Comparison of ENCODE assay signal across 14 cellular contexts in genomic region chr21:31372176-31372765, GRCh38.
"Had no signal": no experiment of that assay in that cellular context is flagged by ENCODE, and none has a peak within 500 bp of the region (broad histone marks: within the 10 kb centered on the region; RNA-seq: fewer than 3 reads in every experiment).

No MANE protein-coding gene starts in this region.

- ATAC-seq: lower lobe of right lung; stimulated activated naive CD8-positive, alpha-beta T cell treated with anti-CD3 and anti-CD28 coated beads, Interleukin-15, amount 100 ng/mL, for 72 hours had no signal

- H3K27me3 ChIP-seq: upper lobe of left lung had no signal

- H3K4me1 Mint-ChIP-seq: central memory CD8-positive, alpha-beta T cell had no signal

- H3K36me3 ChIP-seq: lower lobe of right lung, prostate gland, upper lobe of left lung had no signal

- H3K27ac ChIP-seq: lower lobe of right lung, prostate gland, upper lobe of left lung had no signal

- H3K27ac Mint-ChIP-seq: activated CD4-positive, alpha-beta T cell treated with anti-CD3 and anti-CD28 coated beads, Interleukin-2, amount 10 ng/mL, durations not matched to agents 7 days and 5 days; stimulated activated naive CD8-positive, alpha-beta T cell treated with anti-CD3 and anti-CD28 coated beads, Interleukin-15, amount 100 ng/mL, for 72 hours; T-helper 2 cell treated with Interferon-gamma antibody and Interleukin-4, amounts not matched to agents 5 μg/mL and 100 μg/mL, for 36 hours had no signal

- H3K4me3 ChIP-seq: coronary artery, lower lobe of right lung, prostate gland, upper lobe of left lung had no signal

- H3K4me3 Mint-ChIP-seq: activated CD4-positive, alpha-beta T cell treated with anti-CD3 and anti-CD28 coated beads, Interleukin-2, amount 10 ng/mL, durations not matched to agents 7 days and 5 days; central memory CD8-positive, alpha-beta T cell; stimulated activated naive CD8-positive, alpha-beta T cell treated with anti-CD3 and anti-CD28 coated beads, Interleukin-15, amount 100 ng/mL, for 72 hours; T-helper 2 cell treated with Interferon-gamma antibody and Interleukin-4, amounts not matched to agents 5 μg/mL and 100 μg/mL, for 36 hours had no signal

- H3K9me3 Mint-ChIP-seq: central memory CD8-positive, alpha-beta T cell; stimulated activated naive CD8-positive, alpha-beta T cell treated with anti-CD3 and anti-CD28 coated beads, Interleukin-15, amount 100 ng/mL, for 72 hours; T-helper 2 cell treated with Interferon-gamma antibody and Interleukin-4, amounts not matched to agents 5 μg/mL and 100 μg/mL, for 36 hours had no signal

- H3K27me3 Mint-ChIP-seq: central memory CD8-positive, alpha-beta T cell; stimulated activated naive CD8-positive, alpha-beta T cell treated with anti-CD3 and anti-CD28 coated beads, Interleukin-15, amount 100 ng/mL, for 72 hours had no signal

- DNase-seq: activated CD4-positive, alpha-beta T cell treated with anti-CD3 and anti-CD28 coated beads, Interleukin-2, amount 10 ng/mL, durations not matched to agents 7 days and 5 days; activated naive CD4-positive, alpha-beta T cell treated with Interleukin-2 at 50 U/mL for 16 hours; activated T-cell treated with anti-CD3 and anti-CD28 coated beads for 4 hours; foreskin fibroblast; glutamatergic neuron; kidney glomerular epithelial cell; lower lobe of right lung; midbrain; stimulated activated naive CD8-positive, alpha-beta T cell treated with anti-CD3 and anti-CD28 coated beads, Interleukin-15, amount 100 ng/mL, for 72 hours; upper lobe of left lung had no signal

- H3K4me1 ChIP-seq: lower lobe of right lung, prostate gland, upper lobe of left lung had no signal

- H3K9me3 ChIP-seq: lower lobe of right lung, prostate gland, upper lobe of left lung had no signal
